Comparison of ENCODE assay signal across 8 cellular contexts in genomic region chr1:218345673-218346390, GRCh38. TPM values are rescaled to one million over a fixed set of nuclear protein-coding genes. Genes with fewer than 3 reads are reported as not detected.
DNase-seq lines count a peak whose midpoint lies in the region; ATAC-seq, FAIRE-seq and TF ChIP-seq lines count a peak whose summit lies in the region.

No MANE protein-coding gene starts in this region.

- 0 to 1% (median 1%) methylated on average over 33 to 64 of the region's 64 CpGs for WGBS in heart left ventricle, 4 donors

- H3K36me3 Mint-ChIP-seq in activated naive CD4-positive, alpha-beta T cell treated with anti-CD3 and anti-CD28 coated beads, Interleukin-2, amount 10 ng/mL, durations not matched to agents 7 days and 5 days, result no peaks in the 10 kb centered on the region
- H3K36me3 Mint-ChIP-seq in osteocyte (ENCODE audit: unreplicated experiment), result no peaks in the 10 kb centered on the region

- peak overlapping the region; percentile 56 to 87 (median 68) for H3K4me3 ChIP-seq in heart left ventricle

- H3K9me3 ChIP-seq in heart left ventricle, result no peaks in the 10 kb centered on the region

- H3K27ac ChIP-seq in heart left ventricle, result peak overlapping the region; percentile 42 to 91 (median 82)

- H3K9me3 Mint-ChIP-seq in activated naive CD4-positive, alpha-beta T cell treated with anti-CD3 and anti-CD28 coated beads, Interleukin-2, amount 10 ng/mL, durations not matched to agents 7 days and 5 days, result no peaks in the 10 kb centered on the region
- H3K9me3 Mint-ChIP-seq in osteocyte (ENCODE audit: unreplicated experiment), result no peaks in the 10 kb centered on the region

- DNase-seq in COLO668 (lab: John Stamatoyannopoulos, UW; ENCODE audit: unreplicated experiment) (peak; percentile 91), GM19239 (ENCODE audit: insufficient read length, low spot score) (no peak), NCI-H526 (lab: John Stamatoyannopoulos, UW) (peak; percentile 25 to 80), heart left ventricle (peak; percentile 61 to 84 (median 70)), osteocyte (ENCODE audit: extremely low spot score, unreplicated experiment) (peak; percentile 87), pons (ENCODE audit: low spot score) (no peak)
- DNase-seq in activated naive CD4-positive, alpha-beta T cell treated with anti-CD3 and anti-CD28 coated beads, Interleukin-2, amount 10 ng/mL, durations not matched to agents 7 days and 5 days, result peak; percentile 49

- FAIRE-seq in GM19239 (lab: Jason Lieb, UNC), result peak; percentile 14

- no peak overlapping the region for H3K4me3 Mint-ChIP-seq in activated naive CD4-positive, alpha-beta T cell treated with anti-CD3 and anti-CD28 coated beads, Interleukin-2, amount 10 ng/mL, durations not matched to agents 7 days and 5 days
- no peak overlapping the region for H3K4me3 Mint-ChIP-seq in osteocyte (ENCODE audit: unreplicated experiment)

- peaks cover 0 to 5% (median 0%) of the 10 kb centered on the region in 9 donors for H3K27me3 ChIP-seq in heart left ventricle

- intact Hi-C loops in heart left ventricle (cut with DNase I), result loop anchor here in 8 of 10 donors (5.0 to 10.0 kb wide), 11 partner anchors 116 to 1309 kb away; partner anchors contain the start of gene LYPLAL1 (in 4 of the 8)

- no peaks in the 10 kb centered on the region for H3K36me3 ChIP-seq in heart left ventricle

- peaks cover 0 to 43% (median 11%) of the 10 kb centered on the region in 12 donors for H3K4me1 ChIP-seq in heart left ventricle

- TF ChIP-seq POLR2A in heart left ventricle (IDR thresholded peaks at IDR 0.05), result no peak

- peak overlapping the region; percentile 60 for H3K27ac Mint-ChIP-seq in activated naive CD4-positive, alpha-beta T cell treated with anti-CD3 and anti-CD28 coated beads, Interleukin-2, amount 10 ng/mL, durations not matched to agents 7 days and 5 days
- no peak overlapping the region for H3K27ac Mint-ChIP-seq in osteocyte (ENCODE audit: unreplicated experiment)

- ATAC-seq in HG03159 (IDR thresholded peaks at IDR 0.05; ENCODE audit: unreplicated experiment) (peak; percentile 72), heart left ventricle (peak; percentile 59 to 86 (median 78))

- CTCF ChIA-PET in activated naive CD4-positive, alpha-beta T cell treated with anti-CD3 and anti-CD28 coated beads, Interleukin-2, amount 10 ng/mL, durations not matched to agents 7 days and 5 days (lab: Charles Lee), result interaction anchor here (1.7 kb wide), 1 partner anchor 11 kb away, joined by 4 read pairs; no protein-coding TSS in a partner anchor

- peak in 6 of 12 donors; percentile 1 to 23 (median 8) for TF ChIP-seq CTCF in heart left ventricle (IDR thresholded peaks at IDR 0.05)
- no peak for TF ChIP-seq CTCF in osteocyte (IDR thresholded peaks at IDR 0.05)

- peaks cover 17% of the 10 kb centered on the region for H3K4me1 Mint-ChIP-seq in activated naive CD4-positive, alpha-beta T cell treated with anti-CD3 and anti-CD28 coated beads, Interleukin-2, amount 10 ng/mL, durations not matched to agents 7 days and 5 days
- H3K4me1 Mint-ChIP-seq in osteocyte (ENCODE audit: unreplicated experiment), result peaks cover 26% of the 10 kb centered on the region

- peaks cover 11% of the 10 kb centered on the region for H3K27me3 Mint-ChIP-seq in activated naive CD4-positive, alpha-beta T cell treated with anti-CD3 and anti-CD28 coated beads, Interleukin-2, amount 10 ng/mL, durations not matched to agents 7 days and 5 days
- H3K27me3 Mint-ChIP-seq in osteocyte (ENCODE audit: unreplicated experiment), result no peaks in the 10 kb centered on the region

RNA-seq across cellular contexts. Expression of gene TGFB2, which starts 0.7 kb away (rescaled TPM):
- 10 to 100 TPM in 4 of 9 donors, 1 to 10 TPM in 5; 1.6 to 23.6 (median 6.6) TPM for total RNA-seq in heart left ventricle
- 1 to 10 TPM in 1 of 2 donors, under 1 TPM in 1; 0.76 to 2.3 TPM for polyA plus RNA-seq in heart left ventricle
- 175 and 184 TPM in 2 replicates for total RNA-seq in osteocyte

Comparison
In these comparisons a context has a peak if more than half of its experiments do, and no peak if none do; other contexts are left out.
1. DNase-seq: peak in COLO668 (single experiment), NCI-H526 (2 of 2), activated naive CD4-positive, alpha-beta T cell treated with anti-CD3 and anti-CD28 coated beads, Interleukin-2, amount 10 ng/mL, durations not matched to agents 7 days and 5 days (single experiment), heart left ventricle (5 of 5) and osteocyte (single experiment); none in GM19239 (single experiment) and pons (single experiment).